14 cellular contexts compared by ENCODE assay signal in genomic region chr5:139396691-139397090, GRCh38. TPM values are rescaled to one million over a fixed set of nuclear protein-coding genes. Genes with fewer than 3 reads are reported as not detected.
DNase-seq lines count a peak whose midpoint lies in the region; ATAC-seq, FAIRE-seq and TF ChIP-seq lines count a peak whose summit lies in the region.
"Had no signal": no experiment of that assay in that cellular context is flagged by ENCODE, and none has a peak within 500 bp of the region (broad histone marks: within the 10 kb centered on the region; RNA-seq: fewer than 3 reads in every experiment).

No MANE protein-coding gene starts in this region.

- no peaks in the 10 kb centered on the region for H3K9me3 Mint-ChIP-seq in activated CD4-positive, alpha-beta T cell treated with anti-CD3 and anti-CD28 coated beads, Interleukin-2, amount 10 ng/mL, durations not matched to agents 7 days and 5 days
- H3K9me3 Mint-ChIP-seq in nephron (no peaks in the 10 kb centered on the region), WTC11 (no peaks in the 10 kb centered on the region)
- no peaks in the 10 kb centered on the region for H3K9me3 Mint-ChIP-seq in naive thymus-derived CD4-positive, alpha-beta T cell

- no peak overlapping the region for H2BK12ac ChIP-seq in H1 (ENCODE audit: low read depth, low read length)

- ATAC-seq in IMR-90 (ENCODE audit: low read depth) (no peak), WTC11 (no peak)
- no peak for ATAC-seq in naive thymus-derived CD4-positive, alpha-beta T cell

- H3K18ac ChIP-seq in IMR-90 (ENCODE audit: low read depth, low read length) (no peak overlapping the region), H1 (ENCODE audit: extremely low read depth, low read length) (no peak overlapping the region; the same call in 1 of the 2 replicates)

- H3K4me2 ChIP-seq in IMR-90 (ENCODE audit: low read depth, low read length) (no peak overlapping the region), H1 (ENCODE audit: insufficient read depth in 1 of 2, low read depth in 2 of 2, low read length in 2 of 2) (no peak overlapping the region)

- H4K91ac ChIP-seq in IMR-90 (ENCODE audit: insufficient read depth, low read depth, low read length) (no peak overlapping the region), H1 (replicated peaks; ENCODE audit: insufficient read length, low read length) (no peak overlapping the region)

- H3K9ac ChIP-seq in IMR-90 (ENCODE audit: low read depth, low read length) (no peak overlapping the region), H1 (replicated peaks in 1 of 4; ENCODE audit: extremely low read depth in 1 of 4, low read depth in 3 of 4, low read length in 3 of 4) (no peak overlapping the region)

- H2AFZ ChIP-seq in IMR-90 (replicated peaks; ENCODE audit: low read length, poor library complexity): no peak overlapping the region
- H2AFZ ChIP-seq in H1 (ENCODE audit: low read length): no peak overlapping the region

- no peaks in the 10 kb centered on the region for H3K79me1 ChIP-seq in IMR-90 (ENCODE audit: low read depth in 1 of 2, low read length in 2 of 2)
- H3K79me1 ChIP-seq in H1 (ENCODE audit: low read depth, low read length): no peaks in the 10 kb centered on the region

- peaks cover 33% of the 10 kb centered on the region for H3K4me1 Mint-ChIP-seq in activated CD4-positive, alpha-beta T cell treated with anti-CD3 and anti-CD28 coated beads, Interleukin-2, amount 10 ng/mL, durations not matched to agents 7 days and 5 days
- H3K4me1 Mint-ChIP-seq in nephron (peaks cover 20% of the 10 kb centered on the region), WTC11 (peaks cover 24% of the 10 kb centered on the region)
- peaks cover 2 to 31% (median 12%) of the 10 kb centered on the region in 7 donors for H3K4me1 Mint-ChIP-seq in naive thymus-derived CD4-positive, alpha-beta T cell

- TF ChIP-seq CTCF in IMR-90 (conservative IDR thresholded peaks at IDR 0.05; ENCODE audit: low read depth, low read length) (no peak), H1 (IDR thresholded peaks at IDR 0.05; ENCODE audit: control extremely low read depth in 1 of 3, insufficient read depth in 1 of 3, low read depth in 1 of 3, low read length in 3 of 3) (no peak), nephron (IDR thresholded peaks at IDR 0.05; ENCODE audit: unreplicated experiment in 3 of 3) (no peak), WTC11 (IDR thresholded peaks at IDR 0.05) (no peak)

- H4K8ac ChIP-seq in IMR-90 (ENCODE audit: low read depth in 2 of 2, low read length in 2 of 2) (no peak overlapping the region), H1 (ENCODE audit: extremely low read depth, insufficient read depth, low read length) (no peak overlapping the region)

- no peak overlapping the region; the same call in 1 of the 2 replicates for H2AK5ac ChIP-seq in IMR-90 (ENCODE audit: low read depth, low read length)
- no peak overlapping the region for H2AK5ac ChIP-seq in H1 (ENCODE audit: low read depth, low read length)

- no peaks in the 10 kb centered on the region for H4K20me1 ChIP-seq in IMR-90 (ENCODE audit: insufficient read depth, low read length)
- peaks cover 0 to 3% of the 10 kb centered on the region in 2 experiments for H4K20me1 ChIP-seq in H1 (replicated peaks in 1 of 2; ENCODE audit: control insufficient read depth in 1 of 2, insufficient read depth in 2 of 2, low read length in 2 of 2)

- dilution Hi-C loops in IMR-90 (cut with HindIII; ENCODE audit: low sequenced_read_pairs, unreplicated experiment): no loop called here

- no peak for TF ChIP-seq EP300 in H1 (IDR thresholded peaks at IDR 0.05; ENCODE audit: borderline replicate concordance in 1 of 2, low read depth in 2 of 2, low read length in 2 of 2)

- H2BK5ac ChIP-seq in IMR-90 (ENCODE audit: low read depth, low read length, poor library complexity, severe bottlenecking): no peak overlapping the region
- no peak overlapping the region for H2BK5ac ChIP-seq in H1 (ENCODE audit: low read depth, low read length)

- no peak overlapping the region for H3K4me3 Mint-ChIP-seq in activated CD4-positive, alpha-beta T cell treated with anti-CD3 and anti-CD28 coated beads, Interleukin-2, amount 10 ng/mL, durations not matched to agents 7 days and 5 days
- H3K4me3 Mint-ChIP-seq in nephron: peak overlapping the region in 2 of 3 experiments; percentile 21 to 64
- no peak overlapping the region for H3K4me3 Mint-ChIP-seq in WTC11
- H3K4me3 Mint-ChIP-seq in naive thymus-derived CD4-positive, alpha-beta T cell: no peak overlapping the region

- H3K36me3 Mint-ChIP-seq in activated CD4-positive, alpha-beta T cell treated with anti-CD3 and anti-CD28 coated beads, Interleukin-2, amount 10 ng/mL, durations not matched to agents 7 days and 5 days (ENCODE audit: low read depth): peaks cover 11% of the 10 kb centered on the region
- H3K36me3 Mint-ChIP-seq in nephron (ENCODE audit: low read depth) (peaks cover 10% of the 10 kb centered on the region), WTC11 (peaks cover 19% of the 10 kb centered on the region)
- H3K36me3 Mint-ChIP-seq in naive thymus-derived CD4-positive, alpha-beta T cell: peaks cover 4 to 9% (median 5%) of the 10 kb centered on the region in 5 donors

- H3K9me3 ChIP-seq in IMR-90 (ENCODE audit: control insufficient read depth, insufficient read depth, low read length) (peaks cover 16% of the 10 kb centered on the region; the same call in 1 of the 2 replicates), H1 (ENCODE audit: insufficient read depth in 2 of 2, low read depth in 1 of 2, low read length in 1 of 2) (no peaks in the 10 kb centered on the region)
- no peaks in the 10 kb centered on the region for H3K9me3 ChIP-seq in naive thymus-derived CD4-positive, alpha-beta T cell (ENCODE audit: control insufficient read depth in 2 of 3, low read length in 3 of 3)

- WGBS in IMR-90 (ENCODE audit: extremely low coverage in 2 of 2, insufficient read length in 1 of 2), 2 experiments: 100% methylated on average over 1 of the region's 8 CpGs; no CpG with 5 or more reads in 1 of the 2 experiments
- WGBS in H1 (ENCODE audit: extremely low coverage in 1 of 2, insufficient coverage in 1 of 2, insufficient read length in 1 of 2, insufficient replicate concordance in 2 of 2, low coverage in 1 of 2, low lambda C conversion rate in 2 of 2, missing lambda C conversion rate in 1 of 2), 2 experiments: 89% methylated on average over 8 of the region's 8 CpGs; no CpG with 5 or more reads in 1 of the 2 experiments

- peak overlapping the region; percentile 37 for H2AK9ac ChIP-seq in IMR-90 (replicated peaks; ENCODE audit: low read depth, low read length, poor library complexity)

- FAIRE-seq in H1 (lab: Jason Lieb, UNC): no peak
- FAIRE-seq: A204.1 had no signal

- H3K27me3 ChIP-seq in IMR-90 (ENCODE audit: control insufficient read depth, insufficient read depth, low read length) (peaks cover 28% of the 10 kb centered on the region), H1 (replicated peaks in 1 of 4; ENCODE audit: control insufficient read depth in 3 of 4, extremely low read depth in 1 of 4, insufficient read depth in 3 of 4, low read length in 3 of 4) (peaks cover 14 to 34% (median 28%) of the 10 kb centered on the region in 4 experiments; a peak in 6 of 7 replicates)
- H3K27me3 ChIP-seq in naive thymus-derived CD4-positive, alpha-beta T cell (ENCODE audit: control insufficient read depth in 2 of 2, insufficient read depth in 2 of 2, low read length in 2 of 2): no peaks in the 10 kb centered on the region

- H3K27ac Mint-ChIP-seq in activated CD4-positive, alpha-beta T cell treated with anti-CD3 and anti-CD28 coated beads, Interleukin-2, amount 10 ng/mL, durations not matched to agents 7 days and 5 days: peak overlapping the region; percentile 2
- H3K27ac Mint-ChIP-seq in nephron (no peak overlapping the region), WTC11 (no peak overlapping the region)
- peak overlapping the region in 1 of 9 donors; percentile 57 for H3K27ac Mint-ChIP-seq in naive thymus-derived CD4-positive, alpha-beta T cell

- H3K9me1 ChIP-seq in IMR-90 (ENCODE audit: insufficient read depth, low read length): no peaks in the 10 kb centered on the region

- no TSS peak for BruUV-seq in IMR-90 (replicated peaks; lab: Mats Ljungman, UMichigan)

- H3K27ac ChIP-seq in IMR-90 (ENCODE audit: insufficient read depth, low read length): no peak overlapping the region
- no peak overlapping the region for H3K27ac ChIP-seq in H1 (ENCODE audit: low read depth, low read length)
- no peak overlapping the region for H3K27ac ChIP-seq in naive thymus-derived CD4-positive, alpha-beta T cell (ENCODE audit: low read depth, low read length)

- no peaks in the 10 kb centered on the region for H3K79me2 ChIP-seq in H1 (ENCODE audit: control insufficient read depth in 1 of 2, insufficient read depth in 2 of 2, low read length in 2 of 2)

- H3K4me1 ChIP-seq in IMR-90 (ENCODE audit: control insufficient read depth, insufficient read depth, low read length) (peaks cover 2% of the 10 kb centered on the region; the same call in 1 of the 2 replicates), H1 (replicated peaks in 1 of 4; ENCODE audit: control insufficient read depth in 3 of 4, insufficient read depth in 4 of 4, low read length in 3 of 4) (peaks cover 0 to 26% (median 14%) of the 10 kb centered on the region in 4 experiments; a peak in 6 of 7 replicates)
- H3K4me1 ChIP-seq in naive thymus-derived CD4-positive, alpha-beta T cell (ENCODE audit: control insufficient read depth in 2 of 2, insufficient read depth in 2 of 2, low read length in 2 of 2): peaks cover 5 to 8% of the 10 kb centered on the region in 2 donors

- POLR2A ChIA-PET in activated CD4-positive, alpha-beta T cell treated with anti-CD3 and anti-CD28 coated beads, Interleukin-2, amount 10 ng/mL, durations not matched to agents 7 days and 5 days (lab: Charles Lee): no interaction called here
- POLR2A ChIA-PET in IMR-90 (lab: Charles Lee; ENCODE audit: unreplicated experiment) (no interaction called here), H1 (lab: Charles Lee; ENCODE audit: partially characterized antibody) (interaction anchor here (1.6 to 3.9 kb wide), 6 partner anchors 14 to 120 kb away, joined by 5 to 14 read pairs (median 8); partner anchors contain the start of genes MATR3 and PAIP2), WTC11 (lab: Charles Lee) (no interaction called here)
- POLR2A ChIA-PET in naive thymus-derived CD4-positive, alpha-beta T cell (lab: Charles Lee): interaction anchor here (0.6 to 1.2 kb wide), 2 partner anchors 15 to 18 kb away, joined by 3 read pairs; no protein-coding TSS in a partner anchor

- H3K14ac ChIP-seq in IMR-90 (replicated peaks; ENCODE audit: low read depth, low read length): no peak overlapping the region
- H3K14ac ChIP-seq in H1 (ENCODE audit: insufficient read length): no peak overlapping the region

- no peak overlapping the region for H2BK20ac ChIP-seq in IMR-90 (ENCODE audit: low read depth, low read length)
- H2BK20ac ChIP-seq in H1 (ENCODE audit: low read length): no peak overlapping the region

- H2BK120ac ChIP-seq in IMR-90 (ENCODE audit: low read depth, low read length) (no peak overlapping the region), H1 (replicated peaks; ENCODE audit: low read depth, low read length) (no peak overlapping the region)

- TF ChIP-seq RAD21 in IMR-90 (IDR thresholded peaks at IDR 0.05; ENCODE audit: low read length) (no peak), H1 (IDR thresholded peaks at IDR 0.05 in 1 of 2, conservative IDR thresholded peaks at IDR 0.05 in 1 of 2; ENCODE audit: low read depth in 2 of 2, low read length in 2 of 2) (no peak)

- H3K23me2 ChIP-seq in H1 (ENCODE audit: low read depth, low read length): peaks cover 27% of the 10 kb centered on the region; the same call in 1 of the 2 replicates

- H2BK15ac ChIP-seq in IMR-90 (ENCODE audit: low read depth, low read length) (no peak overlapping the region), H1 (ENCODE audit: low read length) (no peak overlapping the region)

- H3K4ac ChIP-seq in IMR-90 (ENCODE audit: low read depth, low read length) (no peak overlapping the region), H1 (replicated peaks; ENCODE audit: insufficient read length, low read depth, low read length) (no peak overlapping the region)

- H3K27me3 Mint-ChIP-seq in activated CD4-positive, alpha-beta T cell treated with anti-CD3 and anti-CD28 coated beads, Interleukin-2, amount 10 ng/mL, durations not matched to agents 7 days and 5 days: no peaks in the 10 kb centered on the region
- H3K27me3 Mint-ChIP-seq in nephron (ENCODE audit: low read depth) (peaks cover 30% of the 10 kb centered on the region), WTC11 (ENCODE audit: low read depth) (peaks cover 36% of the 10 kb centered on the region)
- H3K27me3 Mint-ChIP-seq in naive thymus-derived CD4-positive, alpha-beta T cell: no peaks in the 10 kb centered on the region

- H3K4me3 ChIP-seq in IMR-90 (ENCODE audit: insufficient read depth, low read depth, low read length) (no peak overlapping the region), H1 (ENCODE audit: extremely low read depth in 1 of 4, insufficient read depth in 2 of 4, low read depth in 3 of 4, low read length in 4 of 4) (no peak overlapping the region)
- no peak overlapping the region for H3K4me3 ChIP-seq in naive thymus-derived CD4-positive, alpha-beta T cell (ENCODE audit: low read length)

- H3K56ac ChIP-seq in IMR-90 (ENCODE audit: extremely low read depth, insufficient read depth, low read length) (no peak overlapping the region), H1 (replicated peaks; ENCODE audit: insufficient read length, low read depth, low read length) (no peak overlapping the region)

- in situ Hi-C loops in IMR-90 (cut with MboI; ENCODE audit: low sequenced_read_pairs): no loop called here

- DNase-seq in activated CD4-positive, alpha-beta T cell treated with anti-CD3 and anti-CD28 coated beads, Interleukin-2, amount 10 ng/mL, durations not matched to agents 7 days and 5 days: no peak
- no peak for DNase-seq in activated CD4-positive, alpha-beta T cell treated with anti-CD3 and anti-CD28 coated beads, Interleukin-2, amount 50 U/mL, for 1 hour
- DNase-seq in IMR-90 (no peak), H1 (ENCODE audit: low read depth in 1 of 2, low spot score in 2 of 2) (no peak), WTC11 (ENCODE audit: low spot score) (no peak), SIG-M5 treated with dmso at 0.1 percent for 504 hours (lab: John Stamatoyannopoulos, UW; ENCODE audit: unreplicated experiment) (no peak)
- DNase-seq in naive thymus-derived CD4-positive, alpha-beta T cell: no peak
- DNase-seq: GOT3, NCI-H146, NCI-H526 treated with DMSO at 0.1 percent for 48 hours had no signal

- CTCF ChIA-PET in activated CD4-positive, alpha-beta T cell treated with anti-CD3 and anti-CD28 coated beads, Interleukin-2, amount 10 ng/mL, durations not matched to agents 7 days and 5 days (lab: Charles Lee): interaction anchor here (0.5 to 1.2 kb wide), 3 partner anchors 11 to 146 kb away, joined by 3 read pairs; no protein-coding TSS in a partner anchor
- CTCF ChIA-PET in IMR-90 (lab: Yijun Ruan, JAX) (no interaction called here), H1 (lab: Charles Lee; ENCODE audit: partially characterized antibody) (interaction anchor here (0.8 to 1.5 kb wide), 5 partner anchors 10 to 397 kb away, joined by 3 to 5 read pairs (median 3); partner anchors contain the start of gene MATR3), WTC11 (lab: Charles Lee) (interaction anchor here (1.6 kb wide), 1 partner anchor 26 kb away, joined by 4 read pairs; no protein-coding TSS in a partner anchor)
- CTCF ChIA-PET in naive thymus-derived CD4-positive, alpha-beta T cell (lab: Charles Lee): no interaction called here

- H4K5ac ChIP-seq in IMR-90 (ENCODE audit: low read depth, low read length): no peak overlapping the region
- H4K5ac ChIP-seq in H1 (ENCODE audit: insufficient read length, low read depth, low read length): no peak overlapping the region

- TF ChIP-seq POLR2A in IMR-90 (IDR thresholded peaks at IDR 0.05; ENCODE audit: low read depth, low read length): no peak
- TF ChIP-seq POLR2A in H1 (IDR thresholded peaks at IDR 0.05; ENCODE audit: control extremely low read depth in 1 of 2, low read depth in 2 of 2, low read length in 2 of 2): no peak

- intact Hi-C loops in IMR-90 (cut with micrococcal nuclease): no loop called here
- intact Hi-C loops in naive thymus-derived CD4-positive, alpha-beta T cell (cut with micrococcal nuclease): loop anchor here in 1 of 2 donors (10.0 kb wide), 1 partner anchor 932 kb away; the partner anchor contains the start of gene EGR1

- H3K23ac ChIP-seq in IMR-90 (ENCODE audit: low read depth, low read length) (no peak overlapping the region), H1 (ENCODE audit: insufficient read length) (no peak overlapping the region)

- H3K36me3 ChIP-seq in IMR-90 (ENCODE audit: control insufficient read depth, insufficient read depth, low read length) (no peaks in the 10 kb centered on the region), H1 (ENCODE audit: control insufficient read depth in 2 of 4, insufficient read depth in 4 of 4, low read length in 3 of 4) (peaks cover 0 to 6% (median 3%) of the 10 kb centered on the region in 4 experiments; a peak in 2 of 8 replicates)
- peaks cover 0 to 6% (median 0%) of the 10 kb centered on the region in 3 experiments for H3K36me3 ChIP-seq in naive thymus-derived CD4-positive, alpha-beta T cell (ENCODE audit: control insufficient read depth in 2 of 3, insufficient read depth in 3 of 3, low read length in 3 of 3)

RNA-seq across cellular contexts. Expression of gene PROB1, which starts 1.8 kb away (rescaled TPM):
- 1 to 10 TPM; 3.3 to 3.4 TPM for total RNA-seq in activated CD4-positive, alpha-beta T cell treated with anti-CD3 and anti-CD28 coated beads, Interleukin-2, amount 10 ng/mL, durations not matched to agents 7 days and 5 days
- total RNA-seq in IMR-90 (2012; rRNA removed) (under 0.01 TPM in 2 replicates), WTC11 (2021) (2.5 to 3.3 TPM (median 3.2 TPM) in 3 replicates)
- polyA plus RNA-seq in IMR-90 (2012; rRNA removed) (0.36 and 0.38 TPM in 2 replicates), H1 (2011; rRNA removed) (0.89 and 1.9 TPM in 2 replicates)
- 0.29 and 0.45 TPM in 2 replicates for polyA plus RNA-seq in IMR-90 (2012; cell fraction: cytosol; rRNA removed)
- polyA plus RNA-seq in IMR-90 (2012; cell fraction: nucleus; rRNA removed; ENCODE audit: low replicate concordance): 1.4 and 1.9 TPM in 2 replicates
- 3.1 and 3.3 TPM in 2 replicates for total RNA-seq in H1 (2021; fragmentation: NEBNext Ultra II Directional; extraction: Animal tissue kit (Norgen Biotek cat#: 25700))
- polyA plus RNA-seq in H1 (2011; cell fraction: cytosol; rRNA removed): 1.5 TPM
- polyA plus RNA-seq in H1 (2011; cell fraction: nucleus; rRNA removed): 2.0 TPM
- 1.7 to 2.4 TPM (median 2.3 TPM) in 4 replicates for polyA plus RNA-seq in H1 (2012, experiment 1 of 2)
- polyA plus RNA-seq in H1 (2012, experiment 2 of 2): 2.1 TPM
- polyA plus RNA-seq in H1 (2013, experiment 1 of 2): 1.8 TPM
- 1.7 TPM for polyA plus RNA-seq in H1 (2013, experiment 2 of 2)
- polyA minus RNA-seq in H1 (2011; rRNA and poly(A)+ RNA removed): 0.44 and 0.73 TPM in 2 replicates
- polyA minus RNA-seq in H1 (2011; cell fraction: cytosol; rRNA and poly(A)+ RNA removed): 1.3 TPM
- 2.4 TPM for polyA minus RNA-seq in H1 (2011; cell fraction: nucleus; rRNA and poly(A)+ RNA removed)
- 1 to 10 TPM in 2 of 5 experiments, under 1 TPM in 3; 0.58 to 4.9 (median 0.97) TPM for total RNA-seq in naive thymus-derived CD4-positive, alpha-beta T cell
- polyA plus RNA-seq in naive thymus-derived CD4-positive, alpha-beta T cell: under 1 TPM in 1 of 2 donors, not detected in 1; 0.26 TPM

RNA-seq across cellular contexts. Expression of gene MZB1, which starts 7.0 kb away (rescaled TPM):
- 10 to 100 TPM; 12.7 to 13.4 TPM for total RNA-seq in activated CD4-positive, alpha-beta T cell treated with anti-CD3 and anti-CD28 coated beads, Interleukin-2, amount 10 ng/mL, durations not matched to agents 7 days and 5 days
- total RNA-seq in IMR-90 (2012; rRNA removed) (not detected in 2 replicates), WTC11 (2021) (0.85 to 1.8 TPM (median 1.1 TPM) in 3 replicates)
- polyA plus RNA-seq in IMR-90 (2012; rRNA removed) (not detected in 2 replicates), H1 (2011; rRNA removed) (0.39 and 0.71 TPM in 2 replicates)
- polyA plus RNA-seq in IMR-90 (2012; cell fraction: cytosol; rRNA removed): not detected in 2 replicates
- 0.14 TPM in 1 of 2 replicates, not detected in the other for polyA plus RNA-seq in IMR-90 (2012; cell fraction: nucleus; rRNA removed; ENCODE audit: low replicate concordance)
- total RNA-seq in H1 (2021; fragmentation: NEBNext Ultra II Directional; extraction: Animal tissue kit (Norgen Biotek cat#: 25700)): 0.47 TPM in 1 of 2 replicates, not detected in the other
- polyA plus RNA-seq in H1 (2011; cell fraction: cytosol; rRNA removed): 0.84 TPM
- polyA plus RNA-seq in H1 (2011; cell fraction: nucleus; rRNA removed): 1.2 TPM
- polyA plus RNA-seq in H1 (2012, experiment 1 of 2): 0.33 to 0.95 TPM (median 0.37 TPM) in 3 of 4 replicates, not detected in the other
- polyA plus RNA-seq in H1 (2012, experiment 2 of 2): 0.31 TPM
- 0.47 TPM for polyA plus RNA-seq in H1 (2013, experiment 1 of 2)
- 0.13 TPM for polyA plus RNA-seq in H1 (2013, experiment 2 of 2)
- 0.69 TPM in 1 of 2 replicates, not detected in the other for polyA minus RNA-seq in H1 (2011; rRNA and poly(A)+ RNA removed)
- not detected for polyA minus RNA-seq in H1 (2011; cell fraction: cytosol; rRNA and poly(A)+ RNA removed)
- polyA minus RNA-seq in H1 (2011; cell fraction: nucleus; rRNA and poly(A)+ RNA removed): 0.90 TPM
- total RNA-seq in naive thymus-derived CD4-positive, alpha-beta T cell: 10 to 100 TPM in 3 of 5 experiments, under 1 TPM in 2; 0.60 to 70.6 (median 12.8) TPM
- polyA plus RNA-seq in naive thymus-derived CD4-positive, alpha-beta T cell: under 1 TPM; 0.25 to 0.80 TPM
- total RNA-seq: HT1080, RPMI7951 had no signal

RNA-seq across cellular contexts. Expression of gene SPATA24, which starts 7.2 kb away (rescaled TPM):
- 1 to 10 TPM; 5.5 to 7.2 TPM for total RNA-seq in activated CD4-positive, alpha-beta T cell treated with anti-CD3 and anti-CD28 coated beads, Interleukin-2, amount 10 ng/mL, durations not matched to agents 7 days and 5 days
- total RNA-seq in IMR-90 (2012; rRNA removed) (4.3 and 4.4 TPM in 2 replicates), WTC11 (2021) (12.9 to 13.9 TPM (median 13.2 TPM) in 3 replicates)
- polyA plus RNA-seq in IMR-90 (2012; rRNA removed) (3.8 and 4.1 TPM in 2 replicates), H1 (2011; rRNA removed) (4.4 and 5.8 TPM in 2 replicates)
- polyA plus RNA-seq in IMR-90 (2012; cell fraction: cytosol; rRNA removed): 1.2 and 2.1 TPM in 2 replicates
- 1.9 and 5.1 TPM in 2 replicates for polyA plus RNA-seq in IMR-90 (2012; cell fraction: nucleus; rRNA removed; ENCODE audit: low replicate concordance)
- total RNA-seq in H1 (2021; fragmentation: NEBNext Ultra II Directional; extraction: Animal tissue kit (Norgen Biotek cat#: 25700)): 9.4 and 11.6 TPM in 2 replicates
- polyA plus RNA-seq in H1 (2011; cell fraction: cytosol; rRNA removed): 12.5 TPM
- polyA plus RNA-seq in H1 (2011; cell fraction: nucleus; rRNA removed): 5.7 TPM
- polyA plus RNA-seq in H1 (2012, experiment 1 of 2): 17.4 to 22.5 TPM (median 18.6 TPM) in 4 replicates
- 20.0 TPM for polyA plus RNA-seq in H1 (2012, experiment 2 of 2)
- 12.3 TPM for polyA plus RNA-seq in H1 (2013, experiment 1 of 2)
- polyA plus RNA-seq in H1 (2013, experiment 2 of 2): 12.3 TPM
- 5.5 and 6.6 TPM in 2 replicates for polyA minus RNA-seq in H1 (2011; rRNA and poly(A)+ RNA removed)
- polyA minus RNA-seq in H1 (2011; cell fraction: cytosol; rRNA and poly(A)+ RNA removed): 8.6 TPM
- polyA minus RNA-seq in H1 (2011; cell fraction: nucleus; rRNA and poly(A)+ RNA removed): 7.0 TPM
- 1 to 10 TPM; 4.4 to 7.6 (median 5.8) TPM for total RNA-seq in naive thymus-derived CD4-positive, alpha-beta T cell
- 1 to 10 TPM; 4.6 to 6.6 TPM for polyA plus RNA-seq in naive thymus-derived CD4-positive, alpha-beta T cell

RNA-seq across cellular contexts. Expression of gene SLC23A1, which starts 13.6 kb away (rescaled TPM):
- total RNA-seq in activated CD4-positive, alpha-beta T cell treated with anti-CD3 and anti-CD28 coated beads, Interleukin-2, amount 10 ng/mL, durations not matched to agents 7 days and 5 days: under 1 TPM; 0.75 to 0.77 TPM
- total RNA-seq in IMR-90 (2012; rRNA removed): not detected in 2 replicates
- polyA plus RNA-seq in IMR-90 (2012; rRNA removed): not detected in 2 replicates
- polyA plus RNA-seq in IMR-90 (2012; cell fraction: cytosol; rRNA removed): 0.08 TPM in 1 of 2 replicates, not detected in the other
- polyA plus RNA-seq in IMR-90 (2012; cell fraction: nucleus; rRNA removed; ENCODE audit: low replicate concordance): 0.03 and 0.04 TPM in 2 replicates
- not detected in 2 replicates for total RNA-seq in H1 (2021; fragmentation: NEBNext Ultra II Directional; extraction: Animal tissue kit (Norgen Biotek cat#: 25700))
- 0.03 TPM in 1 of 2 replicates, not detected in the other for polyA plus RNA-seq in H1 (2011; rRNA removed)
- polyA plus RNA-seq in H1 (2011; cell fraction: cytosol; rRNA removed): not detected
- 0.16 TPM for polyA plus RNA-seq in H1 (2011; cell fraction: nucleus; rRNA removed)
- 0.12 to 0.50 TPM (median 0.24 TPM) in 4 replicates for polyA plus RNA-seq in H1 (2012, experiment 1 of 2)
- polyA plus RNA-seq in H1 (2012, experiment 2 of 2): not detected
- not detected for polyA plus RNA-seq in H1 (2013, experiment 1 of 2)
- polyA plus RNA-seq in H1 (2013, experiment 2 of 2): not detected
- not detected in 2 replicates for polyA minus RNA-seq in H1 (2011; rRNA and poly(A)+ RNA removed)
- not detected for polyA minus RNA-seq in H1 (2011; cell fraction: cytosol; rRNA and poly(A)+ RNA removed)
- polyA minus RNA-seq in H1 (2011; cell fraction: nucleus; rRNA and poly(A)+ RNA removed): not detected
- total RNA-seq in WTC11 (2021): not detected in 3 replicates
- total RNA-seq in naive thymus-derived CD4-positive, alpha-beta T cell: 1 to 10 TPM in 1 of 5 experiments, not detected in 4; 4.7 TPM
- not detected for polyA plus RNA-seq in naive thymus-derived CD4-positive, alpha-beta T cell
- total RNA-seq: HT1080, RPMI7951 had no signal

RNA-seq across cellular contexts. Expression of gene DNAJC18, which starts 42.6 kb away (rescaled TPM):
- 1 to 10 TPM; 4.5 to 6.8 TPM for total RNA-seq in activated CD4-positive, alpha-beta T cell treated with anti-CD3 and anti-CD28 coated beads, Interleukin-2, amount 10 ng/mL, durations not matched to agents 7 days and 5 days
- total RNA-seq in IMR-90 (2012; rRNA removed) (9.2 and 11.1 TPM in 2 replicates), WTC11 (2021) (23.7 to 29.1 TPM (median 28.9 TPM) in 3 replicates)
- polyA plus RNA-seq in IMR-90 (2012; rRNA removed) (6.3 and 8.5 TPM in 2 replicates), H1 (2011; rRNA removed) (3.8 and 7.8 TPM in 2 replicates)
- polyA plus RNA-seq in IMR-90 (2012; cell fraction: cytosol; rRNA removed): 2.2 and 2.4 TPM in 2 replicates
- polyA plus RNA-seq in IMR-90 (2012; cell fraction: nucleus; rRNA removed; ENCODE audit: low replicate concordance): 0.99 and 6.1 TPM in 2 replicates
- total RNA-seq in H1 (2021; fragmentation: NEBNext Ultra II Directional; extraction: Animal tissue kit (Norgen Biotek cat#: 25700)): 22.0 and 29.2 TPM in 2 replicates
- 6.7 TPM for polyA plus RNA-seq in H1 (2011; cell fraction: cytosol; rRNA removed)
- 2.7 TPM for polyA plus RNA-seq in H1 (2011; cell fraction: nucleus; rRNA removed)
- polyA plus RNA-seq in H1 (2012, experiment 1 of 2): 11.0 to 14.3 TPM (median 13.8 TPM) in 4 replicates
- 3.2 TPM for polyA plus RNA-seq in H1 (2012, experiment 2 of 2)
- polyA plus RNA-seq in H1 (2013, experiment 1 of 2): 15.0 TPM
- polyA plus RNA-seq in H1 (2013, experiment 2 of 2): 19.1 TPM
- polyA minus RNA-seq in H1 (2011; rRNA and poly(A)+ RNA removed): 8.4 and 10.7 TPM in 2 replicates
- polyA minus RNA-seq in H1 (2011; cell fraction: cytosol; rRNA and poly(A)+ RNA removed): 11.4 TPM
- 4.1 TPM for polyA minus RNA-seq in H1 (2011; cell fraction: nucleus; rRNA and poly(A)+ RNA removed)
- 1 to 10 TPM; 2.2 to 9.7 (median 4.9) TPM for total RNA-seq in naive thymus-derived CD4-positive, alpha-beta T cell
- 1 to 10 TPM; 3.8 to 6.8 TPM for polyA plus RNA-seq in naive thymus-derived CD4-positive, alpha-beta T cell

Comparison
In these comparisons a context has a peak if more than half of its experiments do, and no peak if none do; other contexts are left out.
1. H3K4me3 Mint-ChIP-seq: peak in nephron (2 of 3); none in activated CD4-positive, alpha-beta T cell treated with anti-CD3 and anti-CD28 coated beads, Interleukin-2, amount 10 ng/mL, durations not matched to agents 7 days and 5 days (single experiment), WTC11 (single experiment) and naive thymus-derived CD4-positive, alpha-beta T cell (0 of 10).
2. CTCF ChIA-PET loops: an anchor here in activated CD4-positive, alpha-beta T cell treated with anti-CD3 and anti-CD28 coated beads, Interleukin-2, amount 10 ng/mL, durations not matched to agents 7 days and 5 days (0.5 to 1.2 kb wide), H1 (0.8 to 1.5 kb wide) and WTC11 (1.6 kb wide); none called in IMR-90 and naive thymus-derived CD4-positive, alpha-beta T cell.
3. POLR2A ChIA-PET loops: an anchor here in H1 (1.6 to 3.9 kb wide) and naive thymus-derived CD4-positive, alpha-beta T cell (0.6 to 1.2 kb wide); none called in activated CD4-positive, alpha-beta T cell treated with anti-CD3 and anti-CD28 coated beads, Interleukin-2, amount 10 ng/mL, durations not matched to agents 7 days and 5 days, IMR-90 and WTC11.